Comparison of ENCODE assay signal across 15 cellular contexts in genomic region chr9:36893148-36893547, GRCh38.
A peak's percentile ranks its signal among the peaks of the same experiment; 100 is the strongest.
DNase-seq lines count a peak whose midpoint lies in the region; ATAC-seq and TF ChIP-seq lines count a peak whose summit lies in the region.
"Had no signal": no experiment of that assay in that cellular context is flagged by ENCODE, and none has a peak within 500 bp of the region (broad histone marks: within the 10 kb centered on the region; RNA-seq: fewer than 3 reads in every experiment).

No MANE protein-coding gene starts in this region.

- H4K91ac ChIP-seq in neuronal stem cell (ENCODE audit: low read depth, low read length, poor library complexity) = no peak overlapping the region

- no peaks in the 10 kb centered on the region for H3K4me1 Mint-ChIP-seq in natural killer cell treated with Interleukin-12 subunit alpha and Interleukin-12 subunit beta and Interleukin-15 and Interleukin-18, amount 100 ng/mL, for 72 hours (ENCODE audit: low read depth in 2 of 2)
- H3K4me1 Mint-ChIP-seq in natural killer cell = no peaks in the 10 kb centered on the region

- DNase-seq in natural killer cell treated with Interleukin-12 subunit alpha and Interleukin-12 subunit beta and Interleukin-15 and Interleukin-18, amount 100 ng/mL, for 72 hours (ENCODE audit: low spot score) = peak; percentile 15
- no peak for DNase-seq in natural killer cell
- peak; percentile 16 for DNase-seq in globus pallidus (ENCODE audit: low spot score)
- no peak for DNase-seq in neuronal stem cell (ENCODE audit: low spot score)
- no peak for DNase-seq in stimulated activated CD4-positive, alpha-beta T cell treated with anti-CD3 and anti-CD28 coated beads, Interleukin-2, amount 100 ng/mL, for 24 hours
- DNase-seq in foreskin keratinocyte = no peak
- DNase-seq in NCI-H2171 (lab: John Stamatoyannopoulos, UW) = no peak
- DNase-seq in esophagus muscularis mucosa (ENCODE audit: extremely low spot score) = no peak
- DNase-seq: HCEC 1CT, NCI-H2029 treated with DMSO at 0.1 percent for 48 hours, NCI-H2227 treated with DMSO at 0.1 percent for 48 hours, NCI-H524 treated with DMSO at 0.1 percent for 48 hours, OCI-M1 had no signal

- no peak overlapping the region for H3K4me2 ChIP-seq in neuronal stem cell (ENCODE audit: insufficient read depth, low read length, poor library complexity, severe bottlenecking)

- no CpG with 5 or more reads among the region's 7 CpGs for WGBS in neuronal stem cell (ENCODE audit: extremely low coverage in 2 of 2, insufficient read length in 2 of 2, insufficient replicate concordance in 1 of 2), 2 donors
- 82% methylated on average over 6 of the region's 7 CpGs for WGBS in esophagus muscularis mucosa

- no peak overlapping the region for H2AFZ ChIP-seq in neuronal stem cell (ENCODE audit: low read length)

- TF ChIP-seq CTCF in natural killer cell (IDR thresholded peaks at IDR 0.05) = no peak
- TF ChIP-seq CTCF in foreskin keratinocyte (conservative IDR thresholded peaks at IDR 0.05) = no peak
- no peak for TF ChIP-seq CTCF in esophagus muscularis mucosa (IDR thresholded peaks at IDR 0.05)

- H3K4me3 Mint-ChIP-seq in natural killer cell treated with Interleukin-12 subunit alpha and Interleukin-12 subunit beta and Interleukin-15 and Interleukin-18, amount 100 ng/mL, for 72 hours = no peak overlapping the region
- H3K4me3 Mint-ChIP-seq in natural killer cell = no peak overlapping the region

- TF ChIP-seq EP300 in esophagus muscularis mucosa (IDR thresholded peaks at IDR 0.05) = no peak

- peak overlapping the region; percentile 77 for H3K23ac ChIP-seq in neuronal stem cell (ENCODE audit: low read depth, low read length, poor library complexity)

- no peak overlapping the region for H3K27ac ChIP-seq in neuronal stem cell (replicated peaks; ENCODE audit: low read length)
- no peak overlapping the region for H3K27ac ChIP-seq in foreskin keratinocyte
- no peak overlapping the region for H3K27ac ChIP-seq in esophagus muscularis mucosa (replicated peaks in 1 of 4)

- no peak overlapping the region for H3K9ac ChIP-seq in neuronal stem cell (ENCODE audit: low read depth, low read length, poor library complexity)

- H3K4me1 ChIP-seq in neuronal stem cell (ENCODE audit: control insufficient read depth in 2 of 2, insufficient read depth in 1 of 2, low read depth in 1 of 2, low read length in 2 of 2) = peaks cover 0 to 1% of the 10 kb centered on the region in 2 donors
- H3K4me1 ChIP-seq in foreskin keratinocyte = no peaks in the 10 kb centered on the region
- no peaks in the 10 kb centered on the region for H3K4me1 ChIP-seq in esophagus muscularis mucosa

- H3K9me3 ChIP-seq in neuronal stem cell (replicated peaks in 1 of 2; ENCODE audit: control insufficient read depth in 2 of 2, insufficient read depth in 1 of 2, low read depth in 1 of 2, low read length in 2 of 2) = no peaks in the 10 kb centered on the region
- no peaks in the 10 kb centered on the region for H3K9me3 ChIP-seq in esophagus muscularis mucosa
- H3K9me3 ChIP-seq: Caco-2 had no signal

- H2AK5ac ChIP-seq in neuronal stem cell (ENCODE audit: low read depth, low read length) = no peak overlapping the region

- H3K79me1 ChIP-seq in neuronal stem cell (ENCODE audit: low read depth, low read length) = no peaks in the 10 kb centered on the region

- no peak overlapping the region for H2BK5ac ChIP-seq in neuronal stem cell (ENCODE audit: low read length)

- H3K27me3 ChIP-seq in neuronal stem cell (ENCODE audit: control insufficient read depth in 3 of 3, insufficient read depth in 3 of 3, low read depth in 1 of 3, low read length in 3 of 3) = no peaks in the 10 kb centered on the region
- H3K27me3 ChIP-seq in foreskin keratinocyte = peaks cover 63% of the 10 kb centered on the region
- peaks cover 0 to 43% (median 0%) of the 10 kb centered on the region in 4 donors for H3K27me3 ChIP-seq in esophagus muscularis mucosa

- H4K8ac ChIP-seq in neuronal stem cell (ENCODE audit: low read depth, low read length) = no peak overlapping the region

- no peak for TF ChIP-seq POLR2A in esophagus muscularis mucosa (IDR thresholded peaks at IDR 0.05; ENCODE audit: low read depth)

- no peak for ATAC-seq in natural killer cell treated with Interleukin-12 subunit alpha and Interleukin-12 subunit beta and Interleukin-15 and Interleukin-18, amount 100 ng/mL, for 72 hours
- no peak for ATAC-seq in natural killer cell
- no peak for ATAC-seq in foreskin keratinocyte
- ATAC-seq: GM12878 had no signal

- intact Hi-C loops in natural killer cell (cut with micrococcal nuclease) = no loop called here
- intact Hi-C loops in esophagus muscularis mucosa (cut with DNase I) = no loop called here

- no peak overlapping the region for H2BK120ac ChIP-seq in neuronal stem cell (ENCODE audit: low read depth, low read length)

- no peaks in the 10 kb centered on the region for H3K36me3 Mint-ChIP-seq in natural killer cell treated with Interleukin-12 subunit alpha and Interleukin-12 subunit beta and Interleukin-15 and Interleukin-18, amount 100 ng/mL, for 72 hours
- H3K36me3 Mint-ChIP-seq in natural killer cell = no peaks in the 10 kb centered on the region

- H3K27ac Mint-ChIP-seq in natural killer cell treated with Interleukin-12 subunit alpha and Interleukin-12 subunit beta and Interleukin-15 and Interleukin-18, amount 100 ng/mL, for 72 hours = no peak overlapping the region
- no peak overlapping the region for H3K27ac Mint-ChIP-seq in natural killer cell

- H3K4ac ChIP-seq in neuronal stem cell (ENCODE audit: low read length) = no peak overlapping the region

- H3K4me3 ChIP-seq in neuronal stem cell (ENCODE audit: low read length in 2 of 2) (no peak overlapping the region), esophagus muscularis mucosa (no peak overlapping the region)
- H3K4me3 ChIP-seq: GM12878 had no signal

- H2BK15ac ChIP-seq in neuronal stem cell (ENCODE audit: low read length) = no peak overlapping the region

- no peak overlapping the region for H3K14ac ChIP-seq in neuronal stem cell (ENCODE audit: low read length)

- peak overlapping the region; percentile 46 for H3K18ac ChIP-seq in neuronal stem cell (ENCODE audit: low read length)

- H2BK12ac ChIP-seq in neuronal stem cell (ENCODE audit: low read length) = no peak overlapping the region

- H3K36me3 ChIP-seq in neuronal stem cell (replicated peaks in 1 of 2; ENCODE audit: control insufficient read depth in 2 of 2, insufficient read depth in 2 of 2, low read length in 2 of 2) (peaks cover 0 to 12% of the 10 kb centered on the region in 2 donors), esophagus muscularis mucosa (no peaks in the 10 kb centered on the region)

- no peaks in the 10 kb centered on the region for H3K9me3 Mint-ChIP-seq in natural killer cell treated with Interleukin-12 subunit alpha and Interleukin-12 subunit beta and Interleukin-15 and Interleukin-18, amount 100 ng/mL, for 72 hours
- no peaks in the 10 kb centered on the region for H3K9me3 Mint-ChIP-seq in natural killer cell

- H3K27me3 Mint-ChIP-seq in natural killer cell treated with Interleukin-12 subunit alpha and Interleukin-12 subunit beta and Interleukin-15 and Interleukin-18, amount 100 ng/mL, for 72 hours = peaks cover 31% of the 10 kb centered on the region in 2 donors
- H3K27me3 Mint-ChIP-seq in natural killer cell (ENCODE audit: low read depth in 2 of 2) = peaks cover 15 to 31% of the 10 kb centered on the region in 2 donors

Comparison
In these comparisons a context has a peak if more than half of its experiments do, and no peak if none do; other contexts are left out.
1. DNase-seq: peak in natural killer cell treated with Interleukin-12 subunit alpha and Interleukin-12 subunit beta and Interleukin-15 and Interleukin-18, amount 100 ng/mL, for 72 hours (single experiment) and globus pallidus (single experiment); none in natural killer cell (single experiment), neuronal stem cell (single experiment), stimulated activated CD4-positive, alpha-beta T cell treated with anti-CD3 and anti-CD28 coated beads, Interleukin-2, amount 100 ng/mL, for 24 hours (0 of 2), foreskin keratinocyte (0 of 2), NCI-H2171 (single experiment) and esophagus muscularis mucosa (single experiment).